In the genomic region with DNA sequence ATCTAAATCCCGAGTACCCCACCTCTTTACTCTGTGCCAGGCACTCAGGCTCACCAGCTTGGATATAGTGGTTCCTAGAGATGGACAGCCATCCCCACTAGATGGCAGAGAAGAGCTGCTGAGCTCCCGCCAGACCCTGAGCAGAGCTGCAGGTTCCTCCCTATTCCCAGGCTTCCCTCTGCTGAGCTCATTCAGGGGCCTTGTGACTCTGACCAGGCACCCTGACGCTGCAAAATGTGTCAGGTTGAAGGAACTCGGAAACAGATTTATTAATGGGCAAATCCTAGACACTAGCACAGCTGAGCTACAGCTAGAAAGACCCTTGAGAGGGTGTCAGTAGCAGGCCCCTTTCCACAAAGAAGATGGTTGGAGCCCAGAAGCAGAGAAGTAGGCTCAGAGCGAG, we compare ENCODE assay signal across 8 cellular contexts. TPM values are rescaled to one million over a fixed set of nuclear protein-coding genes. Genes with fewer than 3 reads are reported as not detected.
DNase-seq lines count a peak whose midpoint lies in the region; TF ChIP-seq lines count a peak whose summit lies in the region.

No MANE protein-coding gene starts in this region.

- H3K4me3 Mint-ChIP-seq in nephron, result no peak overlapping the region

- H3K36me3 Mint-ChIP-seq in nephron (ENCODE audit: low read depth), result peaks cover 40% of the 10 kb centered on the region

- H3F3A ChIP-seq in PC-9 (ENCODE audit: insufficient read depth, low read depth), result peaks cover 33% of the 10 kb centered on the region

- DNase-seq in COLO668 (lab: John Stamatoyannopoulos, UW; ENCODE audit: unreplicated experiment) (peak; percentile 66), GM20000 (ENCODE audit: low spot score) (peak; percentile 79), KBM-7 (peak; percentile 83), PC-9 (peak; percentile 80 to 84), activated T-helper 1 cell treated with Interleukin-2 at 50 U/mL for 16 hours (ENCODE audit: low read depth) (peak; percentile 20), fibroblast of the conjunctiva (ENCODE audit: low read depth) (peak; percentile 89), stromal cell of bone marrow (ENCODE audit: low read depth) (peak; percentile 97)

- H3K4me1 ChIP-seq in PC-9 (replicated peaks; ENCODE audit: insufficient read depth), result peaks cover 49% of the 10 kb centered on the region

- POLR2A ChIA-PET in PC-9 (lab: Charles Lee; ENCODE audit: unreplicated experiment), result interaction anchor here (0.6 to 1.0 kb wide), 6 partner anchors 106 to 397 kb away, joined by 3 to 5 read pairs (median 4); no protein-coding TSS in a partner anchor

- intact Hi-C loops in PC-9 (cut with micrococcal nuclease; ENCODE audit: unreplicated experiment), result loop anchor here (1.0 to 5.0 kb wide), 8 partner anchors 77 to 602 kb away; no protein-coding TSS in a partner anchor

- no peaks in the 10 kb centered on the region for H3K9me2 ChIP-seq in PC-9 (ENCODE audit: insufficient read depth)

- BruUV-seq in PC-9 (replicated peaks; lab: Mats Ljungman, UMichigan), result no TSS peak

- no peaks in the 10 kb centered on the region for H4K20me1 ChIP-seq in PC-9 (ENCODE audit: insufficient read depth)

- H3K27me3 ChIP-seq in PC-9 (ENCODE audit: insufficient read depth, low read depth), result no peaks in the 10 kb centered on the region

- no peaks in the 10 kb centered on the region for H3K9me3 Mint-ChIP-seq in nephron

- peaks cover 42% of the 10 kb centered on the region for H3K4me1 Mint-ChIP-seq in nephron

- no peaks in the 10 kb centered on the region for H3K79me2 ChIP-seq in PC-9 (ENCODE audit: low read depth)

- H3K36me3 ChIP-seq in PC-9 (ENCODE audit: low read depth), result no peaks in the 10 kb centered on the region

- H3K27me3 Mint-ChIP-seq in nephron (ENCODE audit: low read depth), result no peaks in the 10 kb centered on the region

- TF ChIP-seq CTCF in GM20000 (IDR thresholded peaks at IDR 0.05; ENCODE audit: extremely low read depth, missing control alignments) (peak; percentile 78), PC-9 (conservative IDR thresholded peaks at IDR 0.05) (peak; percentile 91), nephron (IDR thresholded peaks at IDR 0.05; ENCODE audit: unreplicated experiment in 3 of 3) (peak; percentile 87 to 93 (median 87))

- H3K4me3 ChIP-seq in PC-9, result no peak overlapping the region

- in situ Hi-C loops in KBM-7 (cut with MboI; ENCODE audit: low pct_unique_long_range_greater_than_20kb, low sequenced_read_pairs), result no loop called here

- H3K27ac ChIP-seq in PC-9, result peak overlapping the region; percentile 66

- peak overlapping the region; percentile 68 to 78 (median 69) for H3K27ac Mint-ChIP-seq in nephron

- H3K9me3 ChIP-seq in PC-9 (ENCODE audit: insufficient read depth, low read depth), result no peaks in the 10 kb centered on the region

- H2AFZ ChIP-seq in PC-9, result no peak overlapping the region

- peak overlapping the region; percentile 42 for H3K4me2 ChIP-seq in PC-9

- CTCF ChIA-PET in PC-9 (lab: Charles Lee), result interaction anchor here (0.6 to 1.5 kb wide), 13 partner anchors 107 to 520 kb away, joined by 3 to 24 read pairs (median 5); no protein-coding TSS in a partner anchor

RNA-seq across cellular contexts. Expression of a gene that starts 38.2 kb away (rescaled TPM):
- not detected in 2 replicates for total RNA-seq in PC-9 (2021)

RNA-seq across cellular contexts. Expression of a gene that starts 50.2 kb away (rescaled TPM):
- 44.8 and 55.6 TPM in 2 replicates for total RNA-seq in PC-9 (2021)

RNA-seq across cellular contexts. Expression of a gene that starts 50.5 kb away (rescaled TPM):
- 48.6 and 49.4 TPM in 2 replicates for total RNA-seq in PC-9 (2021)

RNA-seq across cellular contexts. Expression of a gene that starts 52.7 kb away (rescaled TPM):
- total RNA-seq in PC-9 (2021), result not detected in 2 replicates

Comparison
In these comparisons a context has a peak if more than half of its experiments do, and no peak if none do; other contexts are left out.
1. DNase-seq: peak in every context shown above with its lines; median percentile 97 in stromal cell of bone marrow; 89 in fibroblast of the conjunctiva; 83 in KBM-7; 82 in PC-9; 79 in GM20000; 66 in COLO668; 20 in activated T-helper 1 cell treated with Interleukin-2 at 50 U/mL for 16 hours.